1 cellular context compared by ENCODE assay signal in the genomic region with DNA sequence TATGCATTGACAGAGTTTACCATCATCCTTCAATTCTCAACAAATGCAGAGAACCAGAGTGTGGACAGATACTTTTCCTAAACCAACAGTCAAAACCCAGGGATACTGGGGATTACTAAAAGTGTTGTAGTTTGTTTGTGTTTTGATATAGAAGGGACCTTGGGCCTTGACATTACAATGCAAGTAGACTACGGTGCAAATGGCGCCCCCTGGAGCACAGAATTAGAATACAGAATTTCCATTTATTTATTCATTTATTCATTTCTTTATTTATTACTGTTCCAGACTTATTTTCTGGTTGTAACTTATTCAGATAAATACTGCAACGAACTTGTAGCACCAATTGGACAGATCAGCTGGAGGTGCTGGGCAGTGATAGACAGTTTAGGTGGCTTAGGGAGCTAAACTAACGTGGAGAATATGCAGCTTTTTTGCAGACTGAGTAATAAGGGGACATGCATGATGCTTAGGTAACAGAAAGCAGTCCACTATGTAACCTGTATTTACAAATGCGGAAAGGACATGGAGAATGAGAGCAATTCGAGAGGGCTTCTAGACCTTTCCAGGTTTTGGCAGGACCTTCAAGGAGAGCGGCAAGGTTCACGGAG.
TF ChIP-seq lines count a peak whose summit lies in the region.

No MANE protein-coding gene starts in this region.

TF ChIP-seq in K562, 482 proteins besides CTCF, POLR2A, EP300 and RAD21 (continued from another document):
- TF ChIP-seq, protein P1, sequence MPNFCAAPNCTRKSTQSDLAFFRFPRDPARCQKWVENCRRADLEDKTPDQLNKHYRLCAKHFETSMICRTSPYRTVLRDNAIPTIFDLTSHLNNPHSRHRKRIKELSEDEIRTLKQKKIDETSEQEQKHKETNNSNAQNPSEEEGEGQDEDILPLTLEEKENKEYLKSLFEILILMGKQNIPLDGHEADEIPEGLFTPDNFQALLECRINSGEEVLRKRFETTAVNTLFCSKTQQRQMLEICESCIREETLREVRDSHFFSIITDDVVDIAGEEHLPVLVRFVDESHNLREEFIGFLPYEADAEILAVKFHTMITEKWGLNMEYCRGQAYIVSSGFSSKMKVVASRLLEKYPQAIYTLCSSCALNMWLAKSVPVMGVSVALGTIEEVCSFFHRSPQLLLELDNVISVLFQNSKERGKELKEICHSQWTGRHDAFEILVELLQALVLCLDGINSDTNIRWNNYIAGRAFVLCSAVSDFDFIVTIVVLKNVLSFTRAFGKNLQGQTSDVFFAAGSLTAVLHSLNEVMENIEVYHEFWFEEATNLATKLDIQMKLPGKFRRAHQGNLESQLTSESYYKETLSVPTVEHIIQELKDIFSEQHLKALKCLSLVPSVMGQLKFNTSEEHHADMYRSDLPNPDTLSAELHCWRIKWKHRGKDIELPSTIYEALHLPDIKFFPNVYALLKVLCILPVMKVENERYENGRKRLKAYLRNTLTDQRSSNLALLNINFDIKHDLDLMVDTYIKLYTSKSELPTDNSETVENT (CRISPR knock-in tag; IDR thresholded peaks at IDR 0.05) = no peak
- TF ChIP-seq ARID2 (IDR thresholded peaks at IDR 0.05) = no peak
- TF ChIP-seq, protein P2, sequence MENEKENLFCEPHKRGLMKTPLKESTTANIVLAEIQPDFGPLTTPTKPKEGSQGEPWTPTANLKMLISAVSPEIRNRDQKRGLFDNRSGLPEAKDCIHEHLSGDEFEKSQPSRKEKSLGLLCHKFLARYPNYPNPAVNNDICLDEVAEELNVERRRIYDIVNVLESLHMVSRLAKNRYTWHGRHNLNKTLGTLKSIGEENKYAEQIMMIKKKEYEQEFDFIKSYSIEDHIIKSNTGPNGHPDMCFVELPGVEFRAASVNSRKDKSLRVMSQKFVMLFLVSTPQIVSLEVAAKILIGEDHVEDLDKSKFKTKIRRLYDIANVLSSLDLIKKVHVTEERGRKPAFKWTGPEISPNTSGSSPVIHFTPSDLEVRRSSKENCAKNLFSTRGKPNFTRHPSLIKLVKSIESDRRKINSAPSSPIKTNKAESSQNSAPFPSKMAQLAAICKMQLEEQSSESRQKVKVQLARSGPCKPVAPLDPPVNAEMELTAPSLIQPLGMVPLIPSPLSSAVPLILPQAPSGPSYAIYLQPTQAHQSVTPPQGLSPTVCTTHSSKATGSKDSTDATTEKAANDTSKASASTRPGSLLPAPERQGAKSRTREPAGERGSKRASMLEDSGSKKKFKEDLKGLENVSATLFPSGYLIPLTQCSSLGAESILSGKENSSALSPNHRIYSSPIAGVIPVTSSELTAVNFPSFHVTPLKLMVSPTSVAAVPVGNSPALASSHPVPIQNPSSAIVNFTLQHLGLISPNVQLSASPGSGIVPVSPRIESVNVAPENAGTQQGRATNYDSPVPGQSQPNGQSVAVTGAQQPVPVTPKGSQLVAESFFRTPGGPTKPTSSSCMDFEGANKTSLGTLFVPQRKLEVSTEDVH (IDR thresholded peaks at IDR 0.05; ENCODE audit: low read depth, partially characterized antibody) = no peak
- TF ChIP-seq, protein P3, sequence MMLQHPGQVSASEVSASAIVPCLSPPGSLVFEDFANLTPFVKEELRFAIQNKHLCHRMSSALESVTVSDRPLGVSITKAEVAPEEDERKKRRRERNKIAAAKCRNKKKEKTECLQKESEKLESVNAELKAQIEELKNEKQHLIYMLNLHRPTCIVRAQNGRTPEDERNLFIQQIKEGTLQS (IDR thresholded peaks at IDR 0.05) = no peak
- TF ChIP-seq, protein P3 (CRISPR knock-in tag; conservative IDR thresholded peaks at IDR 0.05) = no peak
